In genomic region chr7:926061-927030, GRCh38 we compare ENCODE assay signal across 9 cellular contexts. TPM values are rescaled to one million over a fixed set of nuclear protein-coding genes. Genes with fewer than 3 reads are reported as not detected.
DNase-seq lines count a peak whose midpoint lies in the region; ATAC-seq and TF ChIP-seq lines count a peak whose summit lies in the region.
"Had no signal": no experiment of that assay in that cellular context is flagged by ENCODE, and none has a peak within 500 bp of the region (broad histone marks: within the 10 kb centered on the region; RNA-seq: fewer than 3 reads in every experiment).

No MANE protein-coding gene starts in this region.

- no peak for TF ChIP-seq CTCF in tibial nerve (IDR thresholded peaks at IDR 0.05)

- H3K36me3 ChIP-seq in tibial nerve = no peaks in the 10 kb centered on the region

- no peaks in the 10 kb centered on the region for H3K9me3 Mint-ChIP-seq in activated naive CD4-positive, alpha-beta T cell treated with anti-CD3 and anti-CD28 coated beads, Interleukin-2, amount 10 ng/mL, durations not matched to agents 7 days and 5 days
- H3K9me3 Mint-ChIP-seq: activated naive CD4-positive, alpha-beta T cell treated with anti-CD3 and anti-CD28 coated beads, Interleukin-2, amount 50 U/mL, for 72 hours; naive thymus-derived CD4-positive, alpha-beta T cell had no signal

- H3K9me3 ChIP-seq in tibial nerve = no peaks in the 10 kb centered on the region

- H3K4me3 ChIP-seq in tibial nerve = peak overlapping the region in 1 of 4 donors; percentile 3

- WGBS in tibial nerve, 2 donors = 36 to 43% methylated on average over 24 to 25 of the region's 47 CpGs

- peak overlapping the region; percentile 74 to 95 (median 89) for H3K27ac ChIP-seq in tibial nerve

- no peak overlapping the region for H3K27ac Mint-ChIP-seq in activated naive CD4-positive, alpha-beta T cell treated with anti-CD3 and anti-CD28 coated beads, Interleukin-2, amount 10 ng/mL, durations not matched to agents 7 days and 5 days

- CTCF ChIA-PET in activated naive CD4-positive, alpha-beta T cell treated with anti-CD3 and anti-CD28 coated beads, Interleukin-2, amount 10 ng/mL, durations not matched to agents 7 days and 5 days (lab: Charles Lee) = no interaction called here

- no peaks in the 10 kb centered on the region for H3K36me3 Mint-ChIP-seq in activated naive CD4-positive, alpha-beta T cell treated with anti-CD3 and anti-CD28 coated beads, Interleukin-2, amount 10 ng/mL, durations not matched to agents 7 days and 5 days

- H3K27me3 ChIP-seq in tibial nerve = peaks cover 0 to 6% of the 10 kb centered on the region in 2 donors

- peaks cover 21% of the 10 kb centered on the region for H3K27me3 Mint-ChIP-seq in activated naive CD4-positive, alpha-beta T cell treated with anti-CD3 and anti-CD28 coated beads, Interleukin-2, amount 10 ng/mL, durations not matched to agents 7 days and 5 days

- TF ChIP-seq POLR2A in tibial nerve (IDR thresholded peaks at IDR 0.05) = peak in 1 of 2 donors; percentile 28

- TF ChIP-seq EP300 in tibial nerve (IDR thresholded peaks at IDR 0.05) = peak in 1 of 2 donors; percentile 77

- ATAC-seq in GM21367 (IDR thresholded peaks at IDR 0.05; ENCODE audit: unreplicated experiment) (no peak), HG03354 (IDR thresholded peaks at IDR 0.05; ENCODE audit: poor library complexity, severe bottlenecking, unreplicated experiment) (no peak)
- ATAC-seq: activated naive CD4-positive, alpha-beta T cell treated with anti-CD3 and anti-CD28 coated beads, Interleukin-2, amount 50 U/mL, for 72 hours had no signal

- peak; percentile 18 for DNase-seq in activated naive CD4-positive, alpha-beta T cell treated with anti-CD3 and anti-CD28 coated beads, Interleukin-2, amount 10 ng/mL, durations not matched to agents 7 days and 5 days
- no peak for DNase-seq in activated naive CD4-positive, alpha-beta T cell (lab: John Stamatoyannopoulos, UW)
- peak; percentile 4 for DNase-seq in iPS-NIHi11 (ENCODE audit: low spot score)
- peak in 1 of 2 donors; percentile 47 for DNase-seq in tibial nerve (ENCODE audit: low spot score in 2 of 2)
- DNase-seq: NCI-H2081 had no signal

- H3K4me1 ChIP-seq in tibial nerve = peaks cover 0 to 85% (median 49%) of the 10 kb centered on the region in 4 donors

- H3K4me3 Mint-ChIP-seq in activated naive CD4-positive, alpha-beta T cell treated with anti-CD3 and anti-CD28 coated beads, Interleukin-2, amount 10 ng/mL, durations not matched to agents 7 days and 5 days = no peak overlapping the region

- H3K4me1 Mint-ChIP-seq in activated naive CD4-positive, alpha-beta T cell treated with anti-CD3 and anti-CD28 coated beads, Interleukin-2, amount 10 ng/mL, durations not matched to agents 7 days and 5 days = peaks cover 26% of the 10 kb centered on the region

RNA-seq across cellular contexts. Expression of gene ADAP1, which starts 28.1 kb away (rescaled TPM):
- 10 to 100 TPM; 29.3 to 53.0 (median 39.6) TPM for total RNA-seq in tibial nerve

RNA-seq across cellular contexts. Expression of gene COX19, which starts 49.0 kb away (rescaled TPM):
- total RNA-seq in tibial nerve = 10 to 100 TPM; 10.8 to 21.3 (median 11.2) TPM

RNA-seq across cellular contexts. Expression of gene GET4, which starts 50.0 kb away (rescaled TPM):
- total RNA-seq in tibial nerve = 10 to 100 TPM; 29.8 to 50.2 (median 38.3) TPM

RNA-seq across cellular contexts. Expression of gene CYP2W1, which starts 56.6 kb away (rescaled TPM):
- total RNA-seq in tibial nerve = 10 to 100 TPM in 2 of 4 donors, 1 to 10 TPM in 2; 5.7 to 18.6 (median 12.1) TPM
- total RNA-seq: activated naive CD4-positive, alpha-beta T cell treated with anti-CD3 and anti-CD28 coated beads, Interleukin-2, amount 50 U/mL, for 72 hours; naive thymus-derived CD4-positive, alpha-beta T cell had no signal

Comparison
In these comparisons a context has a peak if more than half of its experiments do, and no peak if none do; other contexts are left out.
1. DNase-seq: peak in activated naive CD4-positive, alpha-beta T cell treated with anti-CD3 and anti-CD28 coated beads, Interleukin-2, amount 10 ng/mL, durations not matched to agents 7 days and 5 days (single experiment) and iPS-NIHi11 (single experiment); none in activated naive CD4-positive, alpha-beta T cell (0 of 4).